In genomic region chr9:90936380-90936779, GRCh38 we compare ENCODE assay signal across 19 cellular contexts.
"Had no signal": no experiment of that assay in that cellular context is flagged by ENCODE, and none has a peak within 500 bp of the region (broad histone marks: within the 10 kb centered on the region; RNA-seq: fewer than 3 reads in every experiment).

No MANE protein-coding gene starts in this region.

- DNase-seq: activated CD4-positive, alpha-beta T cell treated with anti-CD3 and anti-CD28 coated beads, Interleukin-2, amount 50 U/mL, for 4 hours; activated CD8-positive, alpha-beta memory T cell treated with anti-CD3 and anti-CD28 coated beads for 24 hours; activated CD8-positive, alpha-beta memory T cell treated with anti-CD3 and anti-CD28 coated beads, Interleukin-2, amount 50 U/mL, for 4 hours; activated naive CD4-positive, alpha-beta T cell; activated T-cell treated with anti-CD3 and anti-CD28 coated beads, Interleukin-2, amount 50 U/mL, for 4 hours; body of pancreas; effector CD4-positive, alpha-beta T cell; foreskin melanocyte; hippocampal formation; left ventricle myocardium superior; nephron progenitor cell; right cardiac atrium; stimulated activated CD4-positive, alpha-beta T cell treated with anti-CD3 and anti-CD28 coated beads, Interleukin-1b, Interleukin-23, amount 100 ng/mL, for 48 hours; T1000 had no signal

- H3K27me3 ChIP-seq: body of pancreas, vagina had no signal

- H3K27ac ChIP-seq: body of pancreas, parathyroid adenoma, thoracic aorta, vagina had no signal

- H3K9me3 ChIP-seq: body of pancreas, thoracic aorta, vagina had no signal

- H3K79me2 ChIP-seq: parathyroid adenoma had no signal

- H3K4me3 ChIP-seq: body of pancreas, skin epidermis, thoracic aorta, vagina had no signal

- ATAC-seq: activated T-cell treated with anti-CD3 and anti-CD28 coated beads, Interleukin-2, amount 50 U/mL, for 4 hours; body of pancreas; left ventricle myocardium superior; right cardiac atrium; WTC11 had no signal

- H3K36me3 ChIP-seq: thoracic aorta, vagina had no signal

- H2AFZ ChIP-seq: parathyroid adenoma had no signal

- H3K4me1 ChIP-seq: body of pancreas, parathyroid adenoma, vagina had no signal
